ENCODE assay signal across 9 cellular contexts in genomic region chr15:90214553-90215205, GRCh38. TPM values are rescaled to one million over a fixed set of nuclear protein-coding genes. Genes with fewer than 3 reads are reported as not detected.
DNase-seq lines count a peak whose midpoint lies in the region; FAIRE-seq and TF ChIP-seq lines count a peak whose summit lies in the region.
"Had no signal": no experiment of that assay in that cellular context is flagged by ENCODE, and none has a peak within 500 bp of the region (broad histone marks: within the 10 kb centered on the region; RNA-seq: fewer than 3 reads in every experiment).

No MANE protein-coding gene starts in this region.

- no peak overlapping the region for H3K27ac ChIP-seq in endothelial cell of umbilical vein (ENCODE audit: insufficient read depth, low read depth, low read length)

- peaks cover 5% of the 10 kb centered on the region for H3K4me1 Mint-ChIP-seq in progenitor cell of endocrine pancreas (ENCODE audit: low read depth)

- no peaks in the 10 kb centered on the region for H3K27me3 ChIP-seq in endothelial cell of umbilical vein (ENCODE audit: control insufficient read depth in 2 of 2, insufficient read depth in 2 of 2, low read length in 2 of 2)

- no peak overlapping the region for H3K4me3 Mint-ChIP-seq in progenitor cell of endocrine pancreas (ENCODE audit: low read depth)
- H3K4me3 Mint-ChIP-seq: activated CD4-positive, alpha-beta memory T cell treated with anti-CD3 and anti-CD28 coated beads for 36 hours; dendritic cell treated with granulocyte-macrophage colony-stimulating factor and Interleukin-4, amounts not matched to agents 40 ng/mL and 50 ng/mL, for 4 days had no signal

- no peaks in the 10 kb centered on the region for H3K9me3 Mint-ChIP-seq in progenitor cell of endocrine pancreas (ENCODE audit: low read depth)
- H3K9me3 Mint-ChIP-seq: activated CD4-positive, alpha-beta memory T cell treated with anti-CD3 and anti-CD28 coated beads for 36 hours; dendritic cell treated with granulocyte-macrophage colony-stimulating factor and Interleukin-4, amounts not matched to agents 40 ng/mL and 50 ng/mL, for 4 days had no signal

- H2AFZ ChIP-seq in endothelial cell of umbilical vein (ENCODE audit: low read depth, low read length) = no peak overlapping the region

- no peaks in the 10 kb centered on the region for H3K9me3 ChIP-seq in endothelial cell of umbilical vein (replicated peaks; ENCODE audit: control insufficient read depth, insufficient read depth, low read length)

- H3K27me3 Mint-ChIP-seq in progenitor cell of endocrine pancreas = no peaks in the 10 kb centered on the region
- H3K27me3 Mint-ChIP-seq: activated CD4-positive, alpha-beta memory T cell treated with anti-CD3 and anti-CD28 coated beads for 36 hours; dendritic cell treated with granulocyte-macrophage colony-stimulating factor and Interleukin-4, amounts not matched to agents 40 ng/mL and 50 ng/mL, for 4 days had no signal

- TF ChIP-seq POLR2A in NB4 (IDR thresholded peaks at IDR 0.05; ENCODE audit: extremely low read depth, insufficient read length) (no peak), endothelial cell of umbilical vein (IDR thresholded peaks at IDR 0.05; ENCODE audit: low read depth, low read length) (no peak)

- peaks cover 12% of the 10 kb centered on the region for H3K4me1 ChIP-seq in endothelial cell of umbilical vein (ENCODE audit: control insufficient read depth, extremely low read depth, insufficient read depth, low read length)

- peak; percentile 75 for FAIRE-seq in endothelial cell of umbilical vein (lab: Jason Lieb, UNC)

- POLR2A ChIA-PET in endothelial cell of umbilical vein (lab: Charles Lee) = interaction anchor here (0.7 to 1.6 kb wide), 2 partner anchors 13 to 68 kb away, joined by 4 to 8 read pairs; no protein-coding TSS in a partner anchor

- no TSS peak for BruUV-seq in endothelial cell of umbilical vein (replicated peaks; lab: Mats Ljungman, UMichigan)

- CTCF ChIA-PET in endothelial cell of umbilical vein (lab: Charles Lee) = interaction anchor here (0.6 to 4.4 kb wide), 19 partner anchors 8 to 73 kb away, joined by 3 to 34 read pairs (median 4); partner anchors contain the start of genes CIB1, GDPGP1, NGRN and SEMA4B

- intact Hi-C loops in endothelial cell of umbilical vein (cut with micrococcal nuclease) = loop anchor here (10.0 kb wide), 1 partner anchor 320 kb away; the partner anchor contains the start of gene AP3S2

- H4K20me1 ChIP-seq in endothelial cell of umbilical vein (replicated peaks; ENCODE audit: control insufficient read depth, extremely low read depth, insufficient read depth, low read length) = no peaks in the 10 kb centered on the region

- no peak overlapping the region for H3K27ac Mint-ChIP-seq in progenitor cell of endocrine pancreas
- H3K27ac Mint-ChIP-seq: activated CD4-positive, alpha-beta memory T cell treated with anti-CD3 and anti-CD28 coated beads for 36 hours had no signal

- dilution Hi-C loops in endothelial cell of umbilical vein (cut with MboI; ENCODE audit: extremely low pct_ligation_motif_present, low sequenced_read_pairs) = loop anchor here (10.0 kb wide), 1 partner anchor 70 kb away; no protein-coding TSS in a partner anchor

- no peak overlapping the region for H3K9ac ChIP-seq in endothelial cell of umbilical vein (replicated peaks; ENCODE audit: extremely low read depth, insufficient read depth, low read length)

- DNase-seq in NB4 (ENCODE audit: low read depth) = peak; percentile 36
- no peak for DNase-seq in endothelial cell of umbilical vein (ENCODE audit: low read depth, low spot score)
- DNase-seq in progenitor cell of endocrine pancreas (ENCODE audit: low spot score, unreplicated experiment) = no peak
- no peak for DNase-seq in Ammon's horn (ENCODE audit: low spot score)
- no peak for DNase-seq in NCI-H2081 treated with DMSO at 0.1 percent for 48 hours (lab: John Stamatoyannopoulos, UW)
- no peak for DNase-seq in iPS-NIHi11 (ENCODE audit: low spot score)
- DNase-seq: activated CD4-positive, alpha-beta memory T cell treated with anti-CD3 and anti-CD28 coated beads for 36 hours had no signal

- peaks cover 2% of the 10 kb centered on the region for H3K36me3 Mint-ChIP-seq in progenitor cell of endocrine pancreas (ENCODE audit: insufficient read depth)

- H3K4me2 ChIP-seq in endothelial cell of umbilical vein (ENCODE audit: insufficient read depth, low read length) = no peak overlapping the region

- H3K36me3 ChIP-seq in endothelial cell of umbilical vein (ENCODE audit: control insufficient read depth in 2 of 2, extremely low read depth in 1 of 2, insufficient read depth in 2 of 2, low read length in 2 of 2) = no peaks in the 10 kb centered on the region

- no peaks in the 10 kb centered on the region for H3K9me1 ChIP-seq in endothelial cell of umbilical vein (replicated peaks; ENCODE audit: control insufficient read depth, extremely low read depth, insufficient read depth, low read length)

- H3K4me3 ChIP-seq in NB4 (ENCODE audit: low read depth, low read length) (no peak overlapping the region), endothelial cell of umbilical vein (replicated peaks in 1 of 3; ENCODE audit: insufficient read depth in 1 of 3, low read depth in 1 of 3, low read length in 3 of 3) (no peak overlapping the region)

- peak; percentile 34 for TF ChIP-seq CTCF in GM12873 (IDR thresholded peaks at IDR 0.05; ENCODE audit: insufficient read depth, low read depth, low read length, missing control alignments)
- TF ChIP-seq CTCF in NB4 (IDR thresholded peaks at IDR 0.05; ENCODE audit: low read depth, low read length) = no peak
- TF ChIP-seq CTCF in endothelial cell of umbilical vein (IDR thresholded peaks at IDR 0.05; ENCODE audit: extremely low read depth in 1 of 2, insufficient read depth in 1 of 2, low read depth in 1 of 2, low read length in 2 of 2) = peak in 1 of 2 donors; percentile 36
- TF ChIP-seq CTCF in progenitor cell of endocrine pancreas (IDR thresholded peaks at IDR 0.05; ENCODE audit: unreplicated experiment) = peak; percentile 22

- H3K79me2 ChIP-seq in endothelial cell of umbilical vein (ENCODE audit: control insufficient read depth, insufficient read depth, low read length) = no peaks in the 10 kb centered on the region

TF ChIP-seq in endothelial cell of umbilical vein, 7 proteins besides CTCF, POLR2A, EP300 and RAD21 (continues in another document):
- no peak for TF ChIP-seq GATA2 (IDR thresholded peaks at IDR 0.05; ENCODE audit: insufficient read depth, insufficient read length, low read depth, low read length)

RNA-seq across cellular contexts. Expression of gene SEMA4B, which starts 13.5 kb away (rescaled TPM):
- total RNA-seq in endothelial cell of umbilical vein (7.1 and 7.8 TPM in 2 replicates), progenitor cell of endocrine pancreas (36.4 and 41.9 TPM in 2 replicates)
- 6.1 and 7.5 TPM in 2 replicates for polyA plus RNA-seq in endothelial cell of umbilical vein
- polyA plus RNA-seq in endothelial cell of umbilical vein (2011; cell fraction: cytosol; rRNA removed) = 4.0 and 4.6 TPM in 2 replicates
- 5.5 and 6.2 TPM in 2 replicates for polyA plus RNA-seq in endothelial cell of umbilical vein (2011; cell fraction: nucleus; rRNA removed)
- 12.0 and 13.0 TPM in 2 replicates for polyA plus RNA-seq in endothelial cell of umbilical vein (2012)
- polyA minus RNA-seq in endothelial cell of umbilical vein = 6.9 and 13.6 TPM in 2 replicates
- 23.8 TPM for polyA minus RNA-seq in endothelial cell of umbilical vein (2011; cell fraction: cytosol; rRNA and poly(A)+ RNA removed)
- polyA minus RNA-seq in endothelial cell of umbilical vein (2011; cell fraction: nucleus; rRNA and poly(A)+ RNA removed) = 6.3 and 9.6 TPM in 2 replicates

RNA-seq across cellular contexts. Expression of gene CIB1, which starts 19.1 kb away (rescaled TPM):
- total RNA-seq in endothelial cell of umbilical vein (58.3 and 61.0 TPM in 2 replicates), progenitor cell of endocrine pancreas (28.3 and 30.3 TPM in 2 replicates)
- 105 and 137 TPM in 2 replicates for polyA plus RNA-seq in endothelial cell of umbilical vein
- 88.7 and 98.1 TPM in 2 replicates for polyA plus RNA-seq in endothelial cell of umbilical vein (2011; cell fraction: cytosol; rRNA removed)
- 52.8 and 62.9 TPM in 2 replicates for polyA plus RNA-seq in endothelial cell of umbilical vein (2011; cell fraction: nucleus; rRNA removed)
- polyA plus RNA-seq in endothelial cell of umbilical vein (2012) = 75.2 and 82.5 TPM in 2 replicates
- 33.8 and 37.8 TPM in 2 replicates for polyA minus RNA-seq in endothelial cell of umbilical vein
- 31.9 TPM for polyA minus RNA-seq in endothelial cell of umbilical vein (2011; cell fraction: cytosol; rRNA and poly(A)+ RNA removed)
- 8.5 and 8.9 TPM in 2 replicates for polyA minus RNA-seq in endothelial cell of umbilical vein (2011; cell fraction: nucleus; rRNA and poly(A)+ RNA removed)

RNA-seq across cellular contexts. Expression of gene GDPGP1, which starts 19.3 kb away (rescaled TPM):
- total RNA-seq in endothelial cell of umbilical vein = 4.4 and 7.2 TPM in 2 replicates
- 4.8 and 6.0 TPM in 2 replicates for polyA plus RNA-seq in endothelial cell of umbilical vein
- 2.9 and 3.6 TPM in 2 replicates for polyA plus RNA-seq in endothelial cell of umbilical vein (2011; cell fraction: cytosol; rRNA removed)
- 2.9 and 3.8 TPM in 2 replicates for polyA plus RNA-seq in endothelial cell of umbilical vein (2011; cell fraction: nucleus; rRNA removed)
- polyA plus RNA-seq in endothelial cell of umbilical vein (2012) = 2.1 and 2.2 TPM in 2 replicates
- 10.7 and 14.9 TPM in 2 replicates for polyA minus RNA-seq in endothelial cell of umbilical vein
- polyA minus RNA-seq in endothelial cell of umbilical vein (2011; cell fraction: cytosol; rRNA and poly(A)+ RNA removed) = 7.3 TPM
- 2.1 and 5.1 TPM in 2 replicates for polyA minus RNA-seq in endothelial cell of umbilical vein (2011; cell fraction: nucleus; rRNA and poly(A)+ RNA removed)
- total RNA-seq in progenitor cell of endocrine pancreas = 7.8 and 8.6 TPM in 2 replicates

RNA-seq across cellular contexts. Expression of gene TTLL13, which starts 34.7 kb away (rescaled TPM):
- total RNA-seq in endothelial cell of umbilical vein (not detected in 2 replicates), progenitor cell of endocrine pancreas (0.69 TPM in 1 of 2 replicates, not detected in the other)
- 0.04 and 0.05 TPM in 2 replicates for polyA plus RNA-seq in endothelial cell of umbilical vein
- polyA plus RNA-seq in endothelial cell of umbilical vein (2011; cell fraction: cytosol; rRNA removed) = 0.03 and 0.04 TPM in 2 replicates
- 0.16 and 0.31 TPM in 2 replicates for polyA plus RNA-seq in endothelial cell of umbilical vein (2011; cell fraction: nucleus; rRNA removed)
- polyA plus RNA-seq in endothelial cell of umbilical vein (2012) = 1.5 TPM in 1 of 2 replicates, not detected in the other
- polyA minus RNA-seq in endothelial cell of umbilical vein = not detected in 2 replicates
- polyA minus RNA-seq in endothelial cell of umbilical vein (2011; cell fraction: cytosol; rRNA and poly(A)+ RNA removed) = not detected
- polyA minus RNA-seq in endothelial cell of umbilical vein (2011; cell fraction: nucleus; rRNA and poly(A)+ RNA removed) = 0.19 TPM in 1 of 2 replicates, not detected in the other

RNA-seq across cellular contexts. Expression of gene NGRN, which starts 50.8 kb away (rescaled TPM):
- total RNA-seq in endothelial cell of umbilical vein (56.5 and 60.7 TPM in 2 replicates), progenitor cell of endocrine pancreas (110 and 121 TPM in 2 replicates)
- polyA plus RNA-seq in endothelial cell of umbilical vein = 25.7 and 28.9 TPM in 2 replicates
- polyA plus RNA-seq in endothelial cell of umbilical vein (2011; cell fraction: cytosol; rRNA removed) = 37.4 and 38.4 TPM in 2 replicates
- 19.0 and 25.1 TPM in 2 replicates for polyA plus RNA-seq in endothelial cell of umbilical vein (2011; cell fraction: nucleus; rRNA removed)
- polyA plus RNA-seq in endothelial cell of umbilical vein (2012) = 41.9 and 52.3 TPM in 2 replicates
- 29.1 and 34.3 TPM in 2 replicates for polyA minus RNA-seq in endothelial cell of umbilical vein
- polyA minus RNA-seq in endothelial cell of umbilical vein (2011; cell fraction: cytosol; rRNA and poly(A)+ RNA removed) = 22.3 TPM
- polyA minus RNA-seq in endothelial cell of umbilical vein (2011; cell fraction: nucleus; rRNA and poly(A)+ RNA removed) = 10.8 and 13.3 TPM in 2 replicates
